In genomic region chr21:29338256-29338655, GRCh38 we compare ENCODE assay signal across 20 cellular contexts.
"Had no signal": no experiment of that assay in that cellular context is flagged by ENCODE, and none has a peak within 500 bp of the region (broad histone marks: within the 10 kb centered on the region; RNA-seq: fewer than 3 reads in every experiment).

No MANE protein-coding gene starts in this region.

- DNase-seq: Karpas-422, KG1, MM.1S, NCI-H1092 treated with DMSO at 0.1 percent for 48 hours, NCI-H1436, NCI-H187, NCI-H2029, NCI-H2081 treated with DMSO at 0.1 percent for 48 hours, NCI-H2171, NCI-H226, NCI-H446, NCI-H510A, NCI-H524 treated with DMSO at 0.1 percent for 48 hours, NCI-H774, RPMI8226, SHP77 treated with DMSO at 0.1 percent for 48 hours, SJCRH30 had no signal

- H3K9me3 ChIP-seq: SJCRH30 had no signal

- FAIRE-seq: RCC 7860 had no signal

- H3K27me3 ChIP-seq: SJCRH30 had no signal

- H3K4me3 ChIP-seq: SJCRH30 had no signal

- H3K4me1 ChIP-seq: SJCRH30 had no signal

- H3K27ac ChIP-seq: SJCRH30 had no signal

- ATAC-seq: Right ventricle myocardium inferior, SK-N-SH treated with all-trans-retinoic acid at 6 μM for 48 hours had no signal
